In genomic region chr1:30974536-30974935, GRCh38 we compare ENCODE assay signal across 11 cellular contexts.
"Had no signal": no experiment of that assay in that cellular context is flagged by ENCODE, and none has a peak within 500 bp of the region (broad histone marks: within the 10 kb centered on the region; RNA-seq: fewer than 3 reads in every experiment).

No MANE protein-coding gene starts in this region.

- H3K4me3 ChIP-seq: coronary artery, heart right ventricle had no signal

- H3K27ac Mint-ChIP-seq: activated CD4-positive, alpha-beta memory T cell treated with anti-CD3 and anti-CD28 coated beads for 36 hours; activated T-helper 1 cell treated with anti-CD3 and anti-CD28 coated beads, Interleukin-12 subunit alpha, Interleukin-12 subunit beta, Interleukin-2, Interleukin-4 antibody, amounts not matched to agents 30 ng/mL and 10 ng/mL and 1 ng/mL, durations not matched to agents 14 hours and 24 hours and 36 hours; T-helper 2 cell treated with Interferon-gamma antibody and Interleukin-4, amounts not matched to agents 5 μg/mL and 100 μg/mL, for 36 hours had no signal

- H3K27ac ChIP-seq: coronary artery, parathyroid adenoma had no signal

- H3K9me3 ChIP-seq: heart right ventricle had no signal

- H3K27me3 ChIP-seq: heart right ventricle had no signal

- H3K4me1 ChIP-seq: parathyroid adenoma had no signal

- H3K9ac ChIP-seq: parathyroid adenoma had no signal

- H3K27me3 Mint-ChIP-seq: activated CD4-positive, alpha-beta memory T cell treated with anti-CD3 and anti-CD28 coated beads for 36 hours had no signal

- DNase-seq: activated CD4-positive, alpha-beta memory T cell treated with anti-CD3 and anti-CD28 coated beads for 36 hours; activated CD4-positive, alpha-beta T cell treated with anti-CD3 and anti-CD28 coated beads for 1 hour; activated naive CD4-positive, alpha-beta T cell; effector CD4-positive, alpha-beta T cell; heart right ventricle; islet precursor cell; mammary epithelial cell had no signal

- H3K9me3 Mint-ChIP-seq: activated CD4-positive, alpha-beta memory T cell treated with anti-CD3 and anti-CD28 coated beads for 36 hours; activated T-helper 1 cell treated with anti-CD3 and anti-CD28 coated beads, Interleukin-12 subunit alpha, Interleukin-12 subunit beta, Interleukin-2, Interleukin-4 antibody, amounts not matched to agents 30 ng/mL and 10 ng/mL and 1 ng/mL, durations not matched to agents 14 hours and 24 hours and 36 hours; T-helper 2 cell treated with Interferon-gamma antibody and Interleukin-4, amounts not matched to agents 5 μg/mL and 100 μg/mL, for 36 hours had no signal

- H3K4me3 Mint-ChIP-seq: activated CD4-positive, alpha-beta memory T cell treated with anti-CD3 and anti-CD28 coated beads for 36 hours; activated T-helper 1 cell treated with anti-CD3 and anti-CD28 coated beads, Interleukin-12 subunit alpha, Interleukin-12 subunit beta, Interleukin-2, Interleukin-4 antibody, amounts not matched to agents 30 ng/mL and 10 ng/mL and 1 ng/mL, durations not matched to agents 14 hours and 24 hours and 36 hours; T-helper 2 cell treated with Interferon-gamma antibody and Interleukin-4, amounts not matched to agents 5 μg/mL and 100 μg/mL, for 36 hours had no signal
